ENCODE assay signal across 7 cellular contexts in the genomic region with DNA sequence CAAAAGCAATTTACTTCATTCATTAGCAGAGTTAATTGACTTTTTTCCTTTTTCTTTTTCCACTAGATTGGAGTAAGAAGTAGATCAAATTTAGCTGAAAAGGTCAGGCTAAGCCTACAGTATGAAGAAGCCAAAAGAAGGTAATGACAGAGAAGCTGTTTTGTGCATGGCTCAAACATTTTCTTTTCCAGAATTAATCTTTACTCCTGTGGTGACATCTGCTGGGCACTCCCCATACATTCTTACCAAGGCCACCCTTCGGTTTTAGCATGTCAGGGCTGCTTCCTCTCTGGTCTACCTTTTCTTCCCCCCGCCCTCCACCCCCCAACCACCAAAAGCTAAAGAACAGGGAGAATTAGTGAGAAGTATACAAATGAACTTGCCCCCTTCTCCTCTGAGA.
A peak's percentile ranks its signal among the peaks of the same experiment; 100 is the strongest.
DNase-seq lines count a peak whose midpoint lies in the region; ATAC-seq, FAIRE-seq and TF ChIP-seq lines count a peak whose summit lies in the region.

No MANE protein-coding gene starts in this region.

- H3K23me2 ChIP-seq in H1 (ENCODE audit: low read depth, low read length): no peaks in the 10 kb centered on the region

- no peak overlapping the region for H3K4ac ChIP-seq in H1 (replicated peaks; ENCODE audit: insufficient read length, low read depth, low read length)

- no peak overlapping the region for H3K4me3 Mint-ChIP-seq in neural crest cell

- no peak overlapping the region for H3K4me2 ChIP-seq in GM23248 (ENCODE audit: unreplicated experiment)
- H3K4me2 ChIP-seq in H1 (ENCODE audit: insufficient read depth in 1 of 2, low read depth in 2 of 2, low read length in 2 of 2): no peak overlapping the region

- no peak overlapping the region for H4K8ac ChIP-seq in H1 (ENCODE audit: extremely low read depth, insufficient read depth, low read length)

- peaks cover 73% of the 10 kb centered on the region for H3K36me3 ChIP-seq in GM23248 (ENCODE audit: low read depth)
- peaks cover 9 to 74% (median 42%) of the 10 kb centered on the region in 4 experiments; a peak in 7 of 8 replicates for H3K36me3 ChIP-seq in H1 (ENCODE audit: control insufficient read depth in 2 of 4, insufficient read depth in 4 of 4, low read length in 3 of 4)

- H3K14ac ChIP-seq in H1 (ENCODE audit: insufficient read length): no peak overlapping the region

- no peak overlapping the region for H2BK120ac ChIP-seq in H1 (replicated peaks; ENCODE audit: low read depth, low read length)

- H3K27ac Mint-ChIP-seq in neural crest cell (ENCODE audit: unreplicated experiment): no peak overlapping the region

- H3K9me3 Mint-ChIP-seq in neural crest cell: no peaks in the 10 kb centered on the region

- TF ChIP-seq POLR2A in H1 (IDR thresholded peaks at IDR 0.05; ENCODE audit: control extremely low read depth in 1 of 2, low read depth in 2 of 2, low read length in 2 of 2): no peak

- TF ChIP-seq RAD21 in H1 (IDR thresholded peaks at IDR 0.05 in 1 of 2, conservative IDR thresholded peaks at IDR 0.05 in 1 of 2; ENCODE audit: low read depth in 2 of 2, low read length in 2 of 2): peak; percentile 74 to 76

- H3K9me3 ChIP-seq in GM23248 (ENCODE audit: low read depth): no peaks in the 10 kb centered on the region
- H3K9me3 ChIP-seq in H1 (ENCODE audit: insufficient read depth in 2 of 2, low read depth in 1 of 2, low read length in 1 of 2): no peaks in the 10 kb centered on the region

- DNase-seq in EL (peak; percentile 42), GM23248 (peak; percentile 66), NCI-H69 (lab: John Stamatoyannopoulos, UW) (peak; percentile 64), H1 (ENCODE audit: low read depth in 1 of 2, low spot score in 2 of 2) (no peak), neural crest cell (ENCODE audit: low read depth, low spot score) (no peak), coronary artery (ENCODE audit: low spot score) (no peak)

- H2AFZ ChIP-seq in GM23248: no peak overlapping the region
- no peak overlapping the region for H2AFZ ChIP-seq in H1 (ENCODE audit: low read length)

- no peak overlapping the region for H3K18ac ChIP-seq in H1 (ENCODE audit: extremely low read depth, low read length)

- in situ Hi-C loops in GM23248 (cut with MboI): loop anchor here (10.0 kb wide), 1 partner anchor 315 kb away; no protein-coding TSS in a partner anchor

- peaks cover 6% of the 10 kb centered on the region; the same call in 1 of the 2 replicates for H3F3A ChIP-seq in GM23248 (ENCODE audit: insufficient read depth)

- H4K20me1 ChIP-seq in GM23248 (ENCODE audit: insufficient read depth) (no peaks in the 10 kb centered on the region), H1 (replicated peaks in 1 of 2; ENCODE audit: control insufficient read depth in 1 of 2, insufficient read depth in 2 of 2, low read length in 2 of 2) (no peaks in the 10 kb centered on the region)

- 0 out of 2 replicates have a peak, but pooled peaks cover 3% of the 10 kb centered on the region for H3K4me1 ChIP-seq in GM23248 (ENCODE audit: insufficient read depth)
- H3K4me1 ChIP-seq in H1 (replicated peaks in 1 of 4; ENCODE audit: control insufficient read depth in 3 of 4, insufficient read depth in 4 of 4, low read length in 3 of 4): no peaks in the 10 kb centered on the region

- no peak overlapping the region for H3K23ac ChIP-seq in H1 (ENCODE audit: insufficient read length)

- no peaks in the 10 kb centered on the region for H3K27me3 Mint-ChIP-seq in neural crest cell (ENCODE audit: low read depth)

- CTCF ChIA-PET in H1 (lab: Charles Lee; ENCODE audit: partially characterized antibody): interaction anchor here (0.5 to 6.6 kb wide), 37 partner anchors 9 to 656 kb away, joined by 3 to 52 read pairs (median 3); partner anchors contain the start of gene WWC2

- no peak overlapping the region for H3K4me3 ChIP-seq in GM23248
- no peak overlapping the region for H3K4me3 ChIP-seq in H1 (ENCODE audit: extremely low read depth in 1 of 4, insufficient read depth in 2 of 4, low read depth in 3 of 4, low read length in 4 of 4)
- H3K4me3 ChIP-seq in coronary artery: no peak overlapping the region

- H2BK15ac ChIP-seq in H1 (ENCODE audit: low read length): no peak overlapping the region

- 35 to 55% methylated on average over 2 of the region's 2 CpGs for WGBS in GM23248 (ENCODE audit: low coverage in 1 of 2, low lambda C conversion rate in 2 of 2, missing lambda C conversion rate in 2 of 2), 2 experiments
- 67% methylated on average over 1 of the region's 2 CpGs; no CpG with 5 or more reads in 1 of the 2 experiments for WGBS in H1 (ENCODE audit: extremely low coverage in 1 of 2, insufficient coverage in 1 of 2, insufficient read length in 1 of 2, insufficient replicate concordance in 2 of 2, low coverage in 1 of 2, low lambda C conversion rate in 2 of 2, missing lambda C conversion rate in 1 of 2), 2 experiments

- H2AK5ac ChIP-seq in H1 (ENCODE audit: low read depth, low read length): no peak overlapping the region

- no peak overlapping the region for H4K91ac ChIP-seq in H1 (replicated peaks; ENCODE audit: insufficient read length, low read length)

- H3K27ac ChIP-seq in GM23248 (no peak overlapping the region), H1 (ENCODE audit: low read depth, low read length) (no peak overlapping the region), coronary artery (no peak overlapping the region)

- H3K27me3 ChIP-seq in GM23248 (replicated peaks; ENCODE audit: insufficient read depth): no peaks in the 10 kb centered on the region
- no peaks in the 10 kb centered on the region for H3K27me3 ChIP-seq in H1 (replicated peaks in 1 of 4; ENCODE audit: control insufficient read depth in 3 of 4, extremely low read depth in 1 of 4, insufficient read depth in 3 of 4, low read length in 3 of 4)

- H3K9ac ChIP-seq in GM23248: no peak overlapping the region
- H3K9ac ChIP-seq in H1 (replicated peaks in 1 of 4; ENCODE audit: extremely low read depth in 1 of 4, low read depth in 3 of 4, low read length in 3 of 4): no peak overlapping the region

- no peak overlapping the region for H2BK20ac ChIP-seq in H1 (ENCODE audit: low read length)

- no peak for ATAC-seq in HG02642 (IDR thresholded peaks at IDR 0.05; ENCODE audit: poor library complexity, unreplicated experiment)

- TF ChIP-seq CTCF in H1 (IDR thresholded peaks at IDR 0.05; ENCODE audit: control extremely low read depth in 1 of 3, insufficient read depth in 1 of 3, low read depth in 1 of 3, low read length in 3 of 3) (peak in 2 of 3 experiments; percentile 36 to 50; a peak in 2 of 4 replicates), neural crest cell (conservative IDR thresholded peaks at IDR 0.05) (peak; percentile 70), coronary artery (IDR thresholded peaks at IDR 0.05) (no peak)

- H3K56ac ChIP-seq in H1 (replicated peaks; ENCODE audit: insufficient read length, low read depth, low read length): no peak overlapping the region

- no peaks in the 10 kb centered on the region for H3K9me2 ChIP-seq in GM23248 (ENCODE audit: insufficient read depth)

- no peak overlapping the region for H4K5ac ChIP-seq in H1 (ENCODE audit: insufficient read length, low read depth, low read length)

- no peaks in the 10 kb centered on the region for H3K4me1 Mint-ChIP-seq in neural crest cell

- H3K79me2 ChIP-seq in GM23248 (ENCODE audit: insufficient read depth): no peaks in the 10 kb centered on the region; the same call in 1 of the 2 replicates
- no peaks in the 10 kb centered on the region for H3K79me2 ChIP-seq in H1 (ENCODE audit: control insufficient read depth in 1 of 2, insufficient read depth in 2 of 2, low read length in 2 of 2)

- H2BK12ac ChIP-seq in H1 (ENCODE audit: low read depth, low read length): no peak overlapping the region

- no peak for FAIRE-seq in H1 (lab: Jason Lieb, UNC)

- H2BK5ac ChIP-seq in H1 (ENCODE audit: low read depth, low read length): no peak overlapping the region

- TF ChIP-seq EP300 in H1 (IDR thresholded peaks at IDR 0.05; ENCODE audit: borderline replicate concordance in 1 of 2, low read depth in 2 of 2, low read length in 2 of 2): no peak

- H3K79me1 ChIP-seq in H1 (ENCODE audit: low read depth, low read length): no peaks in the 10 kb centered on the region; the same call in 1 of the 2 replicates

- POLR2A ChIA-PET in H1 (lab: Charles Lee; ENCODE audit: partially characterized antibody): interaction anchor here (0.7 to 2.2 kb wide), 3 partner anchors 145 to 213 kb away, joined by 3 to 17 read pairs (median 3); partner anchors contain the start of gene WWC2

- no peaks in the 10 kb centered on the region for H3K36me3 Mint-ChIP-seq in neural crest cell (ENCODE audit: low read depth)

TF ChIP-seq in H1, 55 proteins besides CTCF, POLR2A, EP300 and RAD21:
- TF ChIP-seq RNF2 (IDR thresholded peaks at IDR 0.05; ENCODE audit: borderline replicate concordance, low read depth, low read length, missing control alignments, poor library complexity, severe bottlenecking) (no peak), BACH1 (IDR thresholded peaks at IDR 0.05; ENCODE audit: low read length) (no peak), ASH2L (IDR thresholded peaks at IDR 0.05; ENCODE audit: low read length) (no peak), YY1 (IDR thresholded peaks at IDR 0.05; ENCODE audit: low read depth, low read length) (no peak), POLR2AphosphoS5 (IDR thresholded peaks at IDR 0.05; ENCODE audit: low read depth, low read length) (no peak), HDAC6 (IDR thresholded peaks at IDR 0.05; ENCODE audit: low read depth, low read length) (no peak), SP4 (IDR thresholded peaks at IDR 0.05; ENCODE audit: low read length) (no peak), CEBPB (IDR thresholded peaks at IDR 0.05; ENCODE audit: low read depth, low read length) (no peak)
- TF ChIP-seq, protein P1, sequence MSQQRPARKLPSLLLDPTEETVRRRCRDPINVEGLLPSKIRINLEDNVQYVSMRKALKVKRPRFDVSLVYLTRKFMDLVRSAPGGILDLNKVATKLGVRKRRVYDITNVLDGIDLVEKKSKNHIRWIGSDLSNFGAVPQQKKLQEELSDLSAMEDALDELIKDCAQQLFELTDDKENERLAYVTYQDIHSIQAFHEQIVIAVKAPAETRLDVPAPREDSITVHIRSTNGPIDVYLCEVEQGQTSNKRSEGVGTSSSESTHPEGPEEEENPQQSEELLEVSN (IDR thresholded peaks at IDR 0.05): no peak

Comparison
In these comparisons a context has a peak if more than half of its experiments do, and no peak if none do; other contexts are left out.
1. DNase-seq: peak in EL (single experiment), GM23248 (single experiment) and NCI-H69 (single experiment); none in H1 (0 of 2), neural crest cell (single experiment) and coronary artery (single experiment).